ENCODE assay signal across 5 cellular contexts in the genomic region with DNA sequence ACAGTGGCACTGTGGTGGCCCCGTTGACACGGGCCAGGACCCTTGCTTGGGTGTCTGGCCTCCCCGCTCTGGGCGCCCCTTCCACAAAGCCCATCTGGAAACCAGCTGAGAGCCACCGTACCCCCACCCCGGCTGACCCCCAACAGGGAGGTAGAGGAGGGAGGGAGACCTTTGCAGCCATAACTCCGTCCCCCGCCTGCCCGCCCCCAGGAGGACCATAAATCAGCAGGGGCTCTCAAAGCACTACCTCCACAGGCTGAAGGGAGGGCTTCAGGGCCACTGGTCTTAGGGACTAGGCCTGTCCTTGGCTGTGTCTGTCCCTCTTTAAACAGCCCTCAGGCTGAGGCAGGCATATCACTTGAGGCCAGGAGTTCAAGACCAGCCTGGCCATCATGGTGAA.
"Had no signal": no experiment of that assay in that cellular context is flagged by ENCODE, and none has a peak within 500 bp of the region (broad histone marks: within the 10 kb centered on the region; RNA-seq: fewer than 3 reads in every experiment).

No MANE protein-coding gene starts in this region.

- H3K27ac ChIP-seq: GM23248 had no signal

- DNase-seq: GM23248, GOT3, H7, IMR-90 had no signal

- H3K4me1 ChIP-seq: HAP-1 had no signal

- H3K9ac ChIP-seq: GM23248 had no signal

- H3K36me3 ChIP-seq: HAP-1 had no signal

- H3K9me3 ChIP-seq: HAP-1 had no signal
